In the genomic region with DNA sequence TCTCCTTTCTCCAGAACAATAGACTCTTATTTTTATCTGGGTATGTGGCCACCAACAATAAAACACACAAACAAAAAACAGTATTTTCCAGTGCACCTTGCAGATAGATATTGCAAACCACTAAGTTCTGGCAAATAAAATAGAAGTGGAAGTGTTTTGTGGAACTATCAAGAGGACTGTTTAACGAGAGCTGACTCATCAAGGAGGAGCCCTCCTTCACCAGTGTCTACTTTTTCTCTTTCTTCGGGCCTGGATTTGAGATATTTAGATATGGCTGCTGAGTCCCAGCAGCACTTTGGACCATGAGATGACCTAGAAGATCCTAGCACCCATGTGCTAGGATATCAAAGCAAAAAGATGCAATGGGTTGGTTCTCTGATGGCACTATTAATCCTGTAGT, we compare ENCODE assay signal across 20 cellular contexts.
"Had no signal": no experiment of that assay in that cellular context is flagged by ENCODE, and none has a peak within 500 bp of the region (broad histone marks: within the 10 kb centered on the region; RNA-seq: fewer than 3 reads in every experiment).

No MANE protein-coding gene starts in this region.

- H3K27me3 ChIP-seq: ascending aorta, breast epithelium, heart left ventricle, tibial artery had no signal

- H3K9me3 ChIP-seq: ascending aorta, breast epithelium, heart left ventricle, left ventricle myocardium inferior, tibial artery had no signal

- H3K36me3 ChIP-seq: ascending aorta, breast epithelium, heart left ventricle, left ventricle myocardium inferior, tibial artery had no signal

- DNase-seq: activated CD4-positive, CD25-positive, alpha-beta regulatory T cell treated with anti-CD3 and anti-CD28 coated beads, Interleukin-2, amount 50 U/mL, for 72 hours; activated CD8-positive, alpha-beta memory T cell treated with anti-CD3 and anti-CD28 coated beads for 24 hours; activated CD8-positive, alpha-beta memory T cell treated with anti-CD3 and anti-CD28 coated beads, Interleukin-2, amount 50 U/mL, for 48 hours; activated effector memory CD4-positive, alpha-beta T cell treated with anti-CD3 and anti-CD28 coated beads, Interleukin-2, amount 50 U/mL, for 16 hours; activated naive CD4-positive, alpha-beta T cell treated with anti-CD3 and anti-CD28 coated beads, Interleukin-2, amount 50 U/mL, for 16 hours; activated T-cell treated with anti-CD3 and anti-CD28 coated beads, Interleukin-2, amount 50 U/mL, for 48 hours; erythroblast; heart left ventricle; kidney; left ventricle myocardium inferior; mammary epithelial cell; midbrain; naive B cell; stimulated activated CD4-positive, alpha-beta T cell treated with anti-CD3 and anti-CD28 coated beads, Interleukin-2, amount 100 ng/mL, for 24 hours; stimulated activated naive CD4-positive, alpha-beta T cell treated with Interleukin-2 at 50 U/mL for 16 hours; tibial artery had no signal

- H3K4me3 ChIP-seq: ascending aorta, breast epithelium, coronary artery, heart left ventricle, left ventricle myocardium inferior, tibial artery had no signal

- H3K27ac ChIP-seq: ascending aorta, breast epithelium, coronary artery, left ventricle myocardium inferior, tibial artery, VCaP had no signal

- H3K4me1 ChIP-seq: breast epithelium had no signal
